In genomic region chr9:23821400-23822181, GRCh38 we compare ENCODE assay signal across 8 cellular contexts. TPM values are rescaled to one million over a fixed set of nuclear protein-coding genes. Genes with fewer than 3 reads are reported as not detected.
DNase-seq lines count a peak whose midpoint lies in the region; ATAC-seq and TF ChIP-seq lines count a peak whose summit lies in the region.

No MANE protein-coding gene starts in this region.

- peak overlapping the region; percentile 46 for H3K9ac ChIP-seq in iPS-18a (ENCODE audit: low read length)

- H3K27me3 ChIP-seq in iPS-18a (ENCODE audit: control insufficient read depth, insufficient read depth, low read length) = peaks cover 58% of the 10 kb centered on the region
- peaks cover 5 to 85% (median 58%) of the 10 kb centered on the region in 7 donors for H3K27me3 ChIP-seq in spleen (replicated peaks in 1 of 7)

- peak; percentile 37 for DNase-seq in LHCN-M2 (ENCODE audit: low read depth)
- DNase-seq in T1000 (lab: John Stamatoyannopoulos, UW) = peak; percentile 61
- no peak for DNase-seq in spleen
- no peak for DNase-seq in hepatic stellate cell (ENCODE audit: low spot score)
- no peak for DNase-seq in NCI-H2107 treated with DMSO at 0.1 percent for 48 hours (lab: John Stamatoyannopoulos, UW; ENCODE audit: unreplicated experiment)
- no peak for DNase-seq in natural killer cell treated with Interleukin-12 subunit alpha and Interleukin-12 subunit beta and Interleukin-15 and Interleukin-18, amount 100 ng/mL, for 72 hours (ENCODE audit: low spot score)

- TF ChIP-seq POLR2A in spleen (IDR thresholded peaks at IDR 0.05) = no peak

- H3K27me3 Mint-ChIP-seq in natural killer cell treated with Interleukin-12 subunit alpha and Interleukin-12 subunit beta and Interleukin-15 and Interleukin-18, amount 100 ng/mL, for 72 hours = peaks cover 0 to 15% of the 10 kb centered on the region in 2 donors

- no peak for TF ChIP-seq CTCF in spleen (IDR thresholded peaks at IDR 0.05 in 8 of 11, conservative IDR thresholded peaks at IDR 0.05 in 3 of 11)

- H3K36me3 Mint-ChIP-seq in natural killer cell treated with Interleukin-12 subunit alpha and Interleukin-12 subunit beta and Interleukin-15 and Interleukin-18, amount 100 ng/mL, for 72 hours = peaks cover 18% of the 10 kb centered on the region

- H3K36me3 ChIP-seq in iPS-18a (ENCODE audit: control insufficient read depth, low read depth, low read length) (no peaks in the 10 kb centered on the region), spleen (no peaks in the 10 kb centered on the region)

- intact Hi-C loops in spleen (cut with DNase I; ENCODE audit: low total_unique reads) = no loop called here

- no peaks in the 10 kb centered on the region for H3K9me3 ChIP-seq in iPS-18a (ENCODE audit: control insufficient read depth, low read depth, low read length)
- peaks cover 0 to 40% (median 0%) of the 10 kb centered on the region in 8 donors for H3K9me3 ChIP-seq in spleen

- 2 to 16% (median 4%) methylated on average over 32 to 95 of the region's 95 CpGs for WGBS in spleen, 5 donors

- no peak overlapping the region for H3K27ac Mint-ChIP-seq in natural killer cell treated with Interleukin-12 subunit alpha and Interleukin-12 subunit beta and Interleukin-15 and Interleukin-18, amount 100 ng/mL, for 72 hours

- no peaks in the 10 kb centered on the region for H3K4me1 Mint-ChIP-seq in natural killer cell treated with Interleukin-12 subunit alpha and Interleukin-12 subunit beta and Interleukin-15 and Interleukin-18, amount 100 ng/mL, for 72 hours (ENCODE audit: low read depth in 2 of 2)

- H3K27ac ChIP-seq in iPS-18a (ENCODE audit: low read length) (no peak overlapping the region), spleen (no peak overlapping the region)

- no peak for ATAC-seq in HG03565 (IDR thresholded peaks at IDR 0.05; ENCODE audit: unreplicated experiment)
- no peak for ATAC-seq in natural killer cell treated with Interleukin-12 subunit alpha and Interleukin-12 subunit beta and Interleukin-15 and Interleukin-18, amount 100 ng/mL, for 72 hours

- H3K4me1 ChIP-seq in iPS-18a (ENCODE audit: control insufficient read depth, low read depth, low read length) (peaks cover 47% of the 10 kb centered on the region), spleen (peaks cover 0 to 33% (median 10%) of the 10 kb centered on the region in 6 donors)

- H3K4me3 ChIP-seq in iPS-18a (ENCODE audit: low read length) (peak overlapping the region; percentile 90), spleen (peak overlapping the region in 7 of 8 donors; percentile 10 to 59 (median 27))

- no peak overlapping the region for H3K4me3 Mint-ChIP-seq in natural killer cell treated with Interleukin-12 subunit alpha and Interleukin-12 subunit beta and Interleukin-15 and Interleukin-18, amount 100 ng/mL, for 72 hours

- H3K9me3 Mint-ChIP-seq in natural killer cell treated with Interleukin-12 subunit alpha and Interleukin-12 subunit beta and Interleukin-15 and Interleukin-18, amount 100 ng/mL, for 72 hours = peaks cover 3% of the 10 kb centered on the region

RNA-seq across cellular contexts. Expression of gene ELAVL2, which starts 4.4 kb away (rescaled TPM):
- total RNA-seq in LHCN-M2 (2014; rRNA removed) (4.4 and 7.5 TPM in 2 replicates), spleen (under 1 TPM in 1 of 7 donors, not detected in 6; 0.12 TPM)
- polyA plus RNA-seq in LHCN-M2 (2012) = 2.6 TPM
- under 1 TPM in 2 of 3 donors, not detected in 1; 0.02 to 0.03 TPM for polyA plus RNA-seq in spleen
- not detected for total RNA-seq in natural killer cell treated with Interleukin-12 subunit alpha and Interleukin-12 subunit beta and Interleukin-15 and Interleukin-18, amount 100 ng/mL, for 72 hours

Comparison
In these comparisons a context has a peak if more than half of its experiments do, and no peak if none do; other contexts are left out.
1. DNase-seq: peak in LHCN-M2 (single experiment) and T1000 (single experiment); none in spleen (single experiment), hepatic stellate cell (single experiment), NCI-H2107 treated with DMSO at 0.1 percent for 48 hours (single experiment) and natural killer cell treated with Interleukin-12 subunit alpha and Interleukin-12 subunit beta and Interleukin-15 and Interleukin-18, amount 100 ng/mL, for 72 hours (single experiment).